8 cellular contexts compared by ENCODE assay signal in genomic region chr11:111841370-111842053, GRCh38. TPM values are rescaled to one million over a fixed set of nuclear protein-coding genes. Genes with fewer than 3 reads are reported as not detected.
DNase-seq lines count a peak whose midpoint lies in the region; TF ChIP-seq lines count a peak whose summit lies in the region.

No MANE protein-coding gene starts in this region.

- no peaks in the 10 kb centered on the region for H4K20me1 ChIP-seq in GM23248 (ENCODE audit: insufficient read depth)

- H3K79me2 ChIP-seq in GM23248 (ENCODE audit: insufficient read depth), result no peaks in the 10 kb centered on the region
- H3K79me2 ChIP-seq in parathyroid adenoma, result no peaks in the 10 kb centered on the region

- H3K9ac ChIP-seq in GM23248 (peak overlapping the region; percentile 27), SK-N-MC (ENCODE audit: insufficient read length) (no peak overlapping the region), parathyroid adenoma (no peak overlapping the region)

- H3K36me3 ChIP-seq in GM23248 (ENCODE audit: low read depth) (peaks cover 15% of the 10 kb centered on the region), SK-N-MC (ENCODE audit: insufficient read depth, low read length) (peaks cover 15% of the 10 kb centered on the region), parathyroid adenoma (ENCODE audit: control insufficient read depth, insufficient read depth, low read length) (no peaks in the 10 kb centered on the region), transverse colon (peaks cover 0 to 32% (median 9%) of the 10 kb centered on the region in 4 donors)

- no peak overlapping the region for H3K27ac Mint-ChIP-seq in activated naive CD4-positive, alpha-beta T cell treated with anti-CD3 and anti-CD28 coated beads for 36 hours

- intact Hi-C loops in activated naive CD4-positive, alpha-beta T cell treated with anti-CD3 and anti-CD28 coated beads for 36 hours (cut with micrococcal nuclease), result loop anchor here (1.0 to 10.0 kb wide), 7 partner anchors 64 to 557 kb away; partner anchors contain the start of gene PPP2R1B
- intact Hi-C loops in transverse colon (cut with DNase I; ENCODE audit: low total_unique reads), result loop anchor here (10.0 kb wide), 1 partner anchor 277 kb away; no protein-coding TSS in a partner anchor

- H3K4me1 ChIP-seq in GM23248 (ENCODE audit: insufficient read depth) (peaks cover 36% of the 10 kb centered on the region), parathyroid adenoma (no peaks in the 10 kb centered on the region), transverse colon (peaks cover 0 to 4% (median 1%) of the 10 kb centered on the region in 4 donors)

- H2AFZ ChIP-seq in GM23248 (peak overlapping the region; percentile 50), parathyroid adenoma (no peak overlapping the region)

- H3K9me3 ChIP-seq in GM23248 (ENCODE audit: low read depth) (no peaks in the 10 kb centered on the region), SK-N-MC (ENCODE audit: low read depth, low read length) (no peaks in the 10 kb centered on the region), parathyroid adenoma (ENCODE audit: control insufficient read depth, low read length) (no peaks in the 10 kb centered on the region), transverse colon (no peaks in the 10 kb centered on the region)

- no peak for TF ChIP-seq EP300 in transverse colon (IDR thresholded peaks at IDR 0.05; ENCODE audit: low read depth)

- peaks cover 33% of the 10 kb centered on the region for H3F3A ChIP-seq in GM23248 (ENCODE audit: insufficient read depth)

- CTCF ChIA-PET in activated naive CD4-positive, alpha-beta T cell treated with anti-CD3 and anti-CD28 coated beads for 36 hours (lab: Charles Lee), result interaction anchor here (0.6 to 3.2 kb wide), 28 partner anchors 8 to 439 kb away, joined by 3 to 13 read pairs (median 3); partner anchors contain the start of gene PPP2R1B

- WGBS in GM23248 (ENCODE audit: low coverage in 1 of 2, low lambda C conversion rate in 2 of 2, missing lambda C conversion rate in 2 of 2), 2 experiments, result 13 to 15% methylated on average over 10 of the region's 10 CpGs
- WGBS in transverse colon (ENCODE audit: low coverage in 1 of 2), 2 donors, result 28 to 40% methylated on average over 7 to 10 of the region's 10 CpGs

- peak overlapping the region; percentile 53 for H3K4me2 ChIP-seq in GM23248 (ENCODE audit: unreplicated experiment)
- H3K4me2 ChIP-seq in parathyroid adenoma (ENCODE audit: low read length), result no peak overlapping the region

- DNase-seq in COLO829 (ENCODE audit: low spot score) (peak; percentile 71), GM23248 (peak; percentile 88), NCI-H1092 treated with DMSO at 0.1 percent for 48 hours (lab: John Stamatoyannopoulos, UW) (peak; percentile 80), SK-N-MC (ENCODE audit: low read depth, low spot score) (peak; percentile 84), globus pallidus (ENCODE audit: low spot score) (peak; percentile 86), transverse colon (peak; percentile 91)
- peak; percentile 96 for DNase-seq in activated naive CD4-positive, alpha-beta T cell treated with anti-CD3 and anti-CD28 coated beads for 36 hours

- peaks cover 14% of the 10 kb centered on the region for H3K36me3 Mint-ChIP-seq in activated naive CD4-positive, alpha-beta T cell treated with anti-CD3 and anti-CD28 coated beads for 36 hours (ENCODE audit: low read depth)

- peak overlapping the region; percentile 48 for H3K27ac ChIP-seq in GM23248
- H3K27ac ChIP-seq in SK-N-MC, result no peak overlapping the region
- no peak overlapping the region for H3K27ac ChIP-seq in parathyroid adenoma
- H3K27ac ChIP-seq in transverse colon, result no peak overlapping the region

- no peaks in the 10 kb centered on the region for H3K9me2 ChIP-seq in GM23248 (ENCODE audit: insufficient read depth)

- H3K27me3 Mint-ChIP-seq in activated naive CD4-positive, alpha-beta T cell treated with anti-CD3 and anti-CD28 coated beads for 36 hours (ENCODE audit: low read depth), result no peaks in the 10 kb centered on the region

- H3K4me1 Mint-ChIP-seq in activated naive CD4-positive, alpha-beta T cell treated with anti-CD3 and anti-CD28 coated beads for 36 hours (ENCODE audit: low read depth), result no peaks in the 10 kb centered on the region

- no peak overlapping the region for H3K4me3 Mint-ChIP-seq in activated naive CD4-positive, alpha-beta T cell treated with anti-CD3 and anti-CD28 coated beads for 36 hours

- H3K27me3 ChIP-seq in GM23248 (replicated peaks; ENCODE audit: insufficient read depth) (no peaks in the 10 kb centered on the region), parathyroid adenoma (ENCODE audit: control insufficient read depth, insufficient read depth, low read length) (no peaks in the 10 kb centered on the region), transverse colon (no peaks in the 10 kb centered on the region)

- in situ Hi-C loops in GM23248 (cut with MboI), result loop anchor here (5.0 to 10.0 kb wide), 2 partner anchors 244 to 387 kb away; no protein-coding TSS in a partner anchor
- in situ Hi-C loops in transverse colon (cut with MboI; ENCODE audit: low pct_ligation_motif_present in 1 of 4, low pct_unique_long_range_greater_than_20kb in 1 of 4, low sequenced_read_pairs in 3 of 4), result loop anchor here (5.0 to 10.0 kb wide), 6 partner anchors 57 to 274 kb away; no protein-coding TSS in a partner anchor

- no peaks in the 10 kb centered on the region for H3K9me3 Mint-ChIP-seq in activated naive CD4-positive, alpha-beta T cell treated with anti-CD3 and anti-CD28 coated beads for 36 hours

- peak; percentile 83 for TF ChIP-seq CTCF in parathyroid adenoma (IDR thresholded peaks at IDR 0.05)
- peak; percentile 89 to 95 (median 92) for TF ChIP-seq CTCF in transverse colon (IDR thresholded peaks at IDR 0.05)

- no peak for TF ChIP-seq POLR2A in transverse colon (IDR thresholded peaks at IDR 0.05)

- H3K4me3 ChIP-seq in GM23248, result no peak overlapping the region
- H3K4me3 ChIP-seq in SK-N-MC, result peak overlapping the region; percentile 2; the same call in 1 of the 2 replicates
- H3K4me3 ChIP-seq in parathyroid adenoma (ENCODE audit: low read depth, low read length), result no peak overlapping the region
- H3K4me3 ChIP-seq in transverse colon, result no peak overlapping the region

RNA-seq across cellular contexts. Expression of gene ALG9, which starts 29.9 kb away (rescaled TPM):
- 36.3 and 42.4 TPM in 2 replicates for total RNA-seq in GM23248 (2014; rRNA removed; shearing (Covaris generic))
- polyA plus RNA-seq in GM23248 (2016; fragmentation: Nextera tagmentation; extraction: Ambion mirVana), result 24.5 and 24.7 TPM in 2 replicates
- total RNA-seq in activated naive CD4-positive, alpha-beta T cell treated with anti-CD3 and anti-CD28 coated beads for 36 hours, result 10 to 100 TPM; 21.3 to 21.9 TPM
- total RNA-seq in transverse colon, result 10 to 100 TPM; 18.4 to 51.1 (median 35.0) TPM

RNA-seq across cellular contexts. Expression of gene FDXACB1, which starts 37.5 kb away (rescaled TPM):
- total RNA-seq in GM23248 (2014; rRNA removed; shearing (Covaris generic)), result 1.4 and 2.2 TPM in 2 replicates
- polyA plus RNA-seq in GM23248 (2016; fragmentation: Nextera tagmentation; extraction: Ambion mirVana), result 2.1 TPM in 2 replicates
- total RNA-seq in activated naive CD4-positive, alpha-beta T cell treated with anti-CD3 and anti-CD28 coated beads for 36 hours, result 1 to 10 TPM; 3.4 to 3.8 TPM
- total RNA-seq in transverse colon, result 1 to 10 TPM in 3 of 4 donors, not detected in 1; 1.4 to 3.4 (median 1.5) TPM

RNA-seq across cellular contexts. Expression of gene CFAP68, which starts 37.8 kb away (rescaled TPM):
- 7.6 and 9.9 TPM in 2 replicates for total RNA-seq in GM23248 (2014; rRNA removed; shearing (Covaris generic))
- 20.2 and 23.8 TPM in 2 replicates for polyA plus RNA-seq in GM23248 (2016; fragmentation: Nextera tagmentation; extraction: Ambion mirVana)
- 10 to 100 TPM; 31.5 to 33.2 TPM for total RNA-seq in activated naive CD4-positive, alpha-beta T cell treated with anti-CD3 and anti-CD28 coated beads for 36 hours
- 10 to 100 TPM in 2 of 4 donors, under 1 TPM in 1, not detected in 1; 0.20 to 19.8 (median 18.8) TPM for total RNA-seq in transverse colon
